In genomic region chr5:179608131-179608581, GRCh38 we compare ENCODE assay signal across 8 cellular contexts. TPM values are rescaled to one million over a fixed set of nuclear protein-coding genes. Genes with fewer than 3 reads are reported as not detected.
DNase-seq lines count a peak whose midpoint lies in the region; ATAC-seq, FAIRE-seq and TF ChIP-seq lines count a peak whose summit lies in the region.

No MANE protein-coding gene starts in this region.

- TF ChIP-seq POLR2A in A549 (IDR thresholded peaks at IDR 0.05; ENCODE audit: low read length): no peak

- no peak overlapping the region for H2BK5ac ChIP-seq in mesendoderm (ENCODE audit: low read length)

- no peak for TF ChIP-seq RAD21 in A549 (conservative IDR thresholded peaks at IDR 0.05 in 1 of 2, IDR thresholded peaks at IDR 0.05 in 1 of 2)

- CTCF ChIA-PET in A549 (lab: Yijun Ruan, JAX): interaction anchor here (1.5 to 3.4 kb wide), 3 partner anchors 15 to 25 kb away, joined by 3 to 16 read pairs (median 4); partner anchors contain the start of gene HNRNPH1

- H4K5ac ChIP-seq in mesendoderm (ENCODE audit: low read length): no peak overlapping the region

- no peak for TF ChIP-seq EP300 in A549 (IDR thresholded peaks at IDR 0.05)

- no peak overlapping the region for H3K4ac ChIP-seq in mesendoderm (ENCODE audit: low read depth, low read length)

- FAIRE-seq in A549 (lab: Jason Lieb, UNC): no peak
- no peak for FAIRE-seq in frontal cortex (lab: Jason Lieb, UNC)

- H3K56ac ChIP-seq in mesendoderm (ENCODE audit: low read length): no peak overlapping the region

- TF ChIP-seq CTCF in A549 (IDR thresholded peaks at IDR 0.05): no peak

- POLR2A ChIA-PET in A549 (lab: Yijun Ruan, JAX): interaction anchor here (1.5 to 10.6 kb wide), 2 partner anchors 14 to 49 kb away, joined by 6 to 125 read pairs; partner anchors contain the start of gene HNRNPH1

- H3K4me3 ChIP-seq in A549: no peak overlapping the region
- H3K4me3 ChIP-seq in mesendoderm (ENCODE audit: low read length): no peak overlapping the region
- no peak overlapping the region for H3K4me3 ChIP-seq in H7 (ENCODE audit: insufficient read depth, low read depth, low read length)

- no peak overlapping the region for H3K27ac ChIP-seq in A549
- H3K27ac ChIP-seq in mesendoderm (ENCODE audit: low read depth, low read length): no peak overlapping the region

- ATAC-seq in A549 (peak; percentile 3; a peak in 5 of 6 replicates), HG03439 (IDR thresholded peaks at IDR 0.05; ENCODE audit: unreplicated experiment) (no peak)

- no peaks in the 10 kb centered on the region for H3K79me1 ChIP-seq in mesendoderm (ENCODE audit: low read length)

- H3K4me2 ChIP-seq in A549 (no peak overlapping the region), mesendoderm (ENCODE audit: low read length) (no peak overlapping the region)

- no peaks in the 10 kb centered on the region for H3K9me3 ChIP-seq in A549

- WGBS in A549 (ENCODE audit: missing lambda C conversion rate): 83% methylated on average over 5 of the region's 5 CpGs
- WGBS in mesendoderm (ENCODE audit: extremely low coverage, insufficient coverage, low lambda C conversion rate): no CpG with 5 or more reads among the region's 5 CpGs

- H3K9ac ChIP-seq in mesendoderm (ENCODE audit: low read length): no peak overlapping the region

- H3K4me1 ChIP-seq in A549 (peaks cover 10% of the 10 kb centered on the region; the same call in 2 of the 3 replicates), mesendoderm (ENCODE audit: control insufficient read depth, low read depth, low read length) (no peaks in the 10 kb centered on the region)

- no peak overlapping the region for H2BK120ac ChIP-seq in mesendoderm (ENCODE audit: low read depth, low read length)

- H4K8ac ChIP-seq in mesendoderm (ENCODE audit: low read depth, low read length): no peak overlapping the region

- H3K27me3 ChIP-seq in mesendoderm (ENCODE audit: insufficient read depth, low read length, poor library complexity) (no peaks in the 10 kb centered on the region), H7 (ENCODE audit: control insufficient read depth, insufficient read depth, low read length) (no peaks in the 10 kb centered on the region)

- no peak overlapping the region for H3K18ac ChIP-seq in mesendoderm (ENCODE audit: low read length)

- no peak overlapping the region for H2AK5ac ChIP-seq in mesendoderm (ENCODE audit: low read length)

- H3K23ac ChIP-seq in mesendoderm (ENCODE audit: low read length): no peak overlapping the region

- no peak overlapping the region for H2BK15ac ChIP-seq in mesendoderm (replicated peaks; ENCODE audit: low read depth)

- DNase-seq in A549 (ENCODE audit: low read depth in 1 of 2, low spot score in 1 of 2) (no peak), Kasumi-1 (lab: John Stamatoyannopoulos, UW) (peak; percentile 71 to 72), mesendoderm (peak; percentile 51), GOT3 (lab: John Stamatoyannopoulos, UW) (no peak), frontal cortex (ENCODE audit: low spot score in 2 of 2) (no peak), H7 (no peak)
- DNase-seq in activated effector memory CD4-positive, alpha-beta T cell treated with Interleukin-2 at 50 U/mL for 16 hours: peak; percentile 46

- H3K36me3 ChIP-seq in mesendoderm (ENCODE audit: control insufficient read depth, insufficient read depth, low read length): peaks cover 20% of the 10 kb centered on the region
- H3K36me3 ChIP-seq in H7 (replicated peaks; ENCODE audit: control insufficient read depth, insufficient read depth, low read length): peaks cover 30% of the 10 kb centered on the region

- no peaks in the 10 kb centered on the region for H3K79me2 ChIP-seq in mesendoderm (ENCODE audit: control insufficient read depth, insufficient read depth, low read length)

TF ChIP-seq in A549, 52 proteins besides CTCF, POLR2A, EP300 and RAD21:
- peak; percentile 54; the same call in 1 of the 2 replicates for TF ChIP-seq PBX3 (IDR thresholded peaks at IDR 0.05)
- no peak for TF ChIP-seq ZNF302 (CRISPR knock-in tag; IDR thresholded peaks at IDR 0.05)
- TF ChIP-seq ESRRA (IDR thresholded peaks at IDR 0.05; ENCODE audit: borderline replicate concordance, low read length): no peak
- TF ChIP-seq SMC3 (IDR thresholded peaks at IDR 0.05): no peak
- peak; percentile 39 to 64; a peak in 3 of 5 replicates for TF ChIP-seq JUN (IDR thresholded peaks at IDR 0.05)
TF ChIP-seq in A549: peak in this region for 2.

RNA-seq across cellular contexts. Expression of gene HNRNPH1, which starts 15.3 kb away (rescaled TPM):
- polyA plus RNA-seq in A549 (2011; rRNA removed) (511 and 688 TPM in 2 replicates), A549 (2017; fragmentation: RNase III; extraction: RNeasy Plus Mini Kit Qiagen cat#74134 plus additional on column Dnase treatment) (1,576 to 1,720 TPM (median 1,580 TPM) in 3 replicates)
- 178 and 211 TPM in 2 replicates for polyA plus RNA-seq in A549 (2012; cell fraction: cytosol; rRNA removed)
- 268 and 443 TPM in 2 replicates for polyA plus RNA-seq in A549 (2012; cell fraction: nucleus; rRNA removed)
- polyA minus RNA-seq in A549 (2011; rRNA and poly(A)+ RNA removed): 579 and 670 TPM in 2 replicates
- polyA plus RNA-seq in mesendoderm (2013, experiment 1 of 2): 521 TPM
- 495 TPM for polyA plus RNA-seq in mesendoderm (2013, experiment 2 of 2)
- 818 TPM for total RNA-seq in frontal cortex
- total RNA-seq in H7 (2014; rRNA removed; shearing (Covaris generic)): 423 and 527 TPM in 2 replicates

RNA-seq across cellular contexts. Expression of gene RUFY1, which starts 57.8 kb away (rescaled TPM):
- polyA plus RNA-seq in A549 (2011; rRNA removed) (30.6 and 39.5 TPM in 2 replicates), A549 (2017; fragmentation: RNase III; extraction: RNeasy Plus Mini Kit Qiagen cat#74134 plus additional on column Dnase treatment) (31.7 to 33.7 TPM (median 33.3 TPM) in 3 replicates)
- polyA plus RNA-seq in A549 (2012; cell fraction: cytosol; rRNA removed): 20.2 and 21.2 TPM in 2 replicates
- 30.0 and 39.2 TPM in 2 replicates for polyA plus RNA-seq in A549 (2012; cell fraction: nucleus; rRNA removed)
- polyA minus RNA-seq in A549 (2011; rRNA and poly(A)+ RNA removed): 24.9 and 30.8 TPM in 2 replicates
- 13.7 TPM for polyA plus RNA-seq in mesendoderm (2013, experiment 1 of 2)
- 13.9 TPM for polyA plus RNA-seq in mesendoderm (2013, experiment 2 of 2)
- 26.1 TPM for total RNA-seq in frontal cortex
- total RNA-seq in H7 (2014; rRNA removed; shearing (Covaris generic)): 25.5 and 27.5 TPM in 2 replicates

Comparison
In these comparisons a context has a peak if more than half of its experiments do, and no peak if none do; other contexts are left out.
1. DNase-seq: peak in Kasumi-1 (2 of 2), activated effector memory CD4-positive, alpha-beta T cell treated with Interleukin-2 at 50 U/mL for 16 hours (single experiment) and mesendoderm (single experiment); none in A549 (0 of 2), GOT3 (single experiment), frontal cortex (0 of 2) and H7 (single experiment).